In genomic region chr11:14041565-14041964, GRCh38 we compare ENCODE assay signal across 37 cellular contexts.
"Had no signal": no experiment of that assay in that cellular context is flagged by ENCODE, and none has a peak within 500 bp of the region (broad histone marks: within the 10 kb centered on the region; RNA-seq: fewer than 3 reads in every experiment).

No MANE protein-coding gene starts in this region.

- H3K27me3 ChIP-seq: adrenal gland, ascending aorta, cardiac muscle cell had no signal

- H3K27ac ChIP-seq: adrenal gland, ascending aorta, cardiac muscle cell, VCaP had no signal

- H3K4me1 Mint-ChIP-seq: activated B cell treated with CpG ODN at 0.5 μM for 24 hours; activated CD4-positive, alpha-beta T cell treated with anti-CD3 and anti-CD28 coated beads, Interleukin-2, amount 10 ng/mL, durations not matched to agents 24 days and 14 days; activated naive CD8-positive, alpha-beta T cell treated with anti-CD3 and anti-CD28 coated beads for 36 hours; activated T-helper 17 cell treated with anti-CD3 and anti-CD28 coated beads, Interleukin-2, amount 50 U/mL, for 72 hours; brain; central memory CD8-positive, alpha-beta T cell had no signal

- H3K4me1 ChIP-seq: adrenal gland had no signal

- DNase-seq: activated B cell treated with CpG ODN at 0.5 μM for 24 hours; activated CD4-positive, alpha-beta memory T cell treated with anti-CD3 and anti-CD28 coated beads for 36 hours; activated CD4-positive, alpha-beta T cell treated with anti-CD3 and anti-CD28 coated beads for 4 hours; activated CD4-positive, alpha-beta T cell treated with anti-CD3 and anti-CD28 coated beads, Interleukin-2, amount 10 ng/mL, durations not matched to agents 24 days and 14 days; activated CD4-positive, alpha-beta T cell treated with anti-CD3 and anti-CD28 coated beads, Interleukin-2, amount 50 U/mL, for 1 hour; activated CD4-positive, alpha-beta T cell treated with anti-CD3 and anti-CD28 coated beads, Interleukin-2, amount 50 U/mL, for 4 hours; activated CD4-positive, CD25-positive, alpha-beta regulatory T cell treated with anti-CD3 and anti-CD28 coated beads, Interleukin-2, amount 50 U/mL, for 72 hours; activated CD8-positive, alpha-beta memory T cell treated with anti-CD3 and anti-CD28 coated beads, Interleukin-2, amount 50 U/mL, for 4 hours; activated CD8-positive, alpha-beta T cell treated with anti-CD3 and anti-CD28 coated beads for 36 hours; activated effector memory CD4-positive, alpha-beta T cell treated with anti-CD3 and anti-CD28 coated beads, Interleukin-2, amount 50 U/mL, for 16 hours; activated gamma-delta T cell treated with Interleukin-2 at 50 U/mL for 16 hours; activated naive CD4-positive, alpha-beta T cell; activated naive CD4-positive, alpha-beta T cell treated with anti-CD3 and anti-CD28 coated beads for 36 hours; activated naive CD4-positive, alpha-beta T cell treated with anti-CD3 and anti-CD28 coated beads, Interleukin-2, amount 50 U/mL, for 16 hours; activated naive CD8-positive, alpha-beta T cell treated with anti-CD3 and anti-CD28 coated beads for 36 hours; activated T-cell treated with anti-CD3 and anti-CD28 coated beads for 4 hours; activated T-cell treated with anti-CD3 and anti-CD28 coated beads, Interleukin-2, amount 50 U/mL, for 1 hour; activated T-cell treated with anti-CD3 and anti-CD28 coated beads, Interleukin-2, amount 50 U/mL, for 4 hours; activated T-cell treated with anti-CD3 and anti-CD28 coated beads, Interleukin-2, amount 50 U/mL, for 72 hours; adrenal gland; amygdala; anterior cingulate cortex; caudate nucleus; cerebellar nuclear complex; T-helper 2 cell; T-helper 9 cell had no signal

- H3K4me3 Mint-ChIP-seq: activated B cell treated with CpG ODN at 0.5 μM for 24 hours; activated CD4-positive, alpha-beta memory T cell treated with anti-CD3 and anti-CD28 coated beads for 36 hours; activated CD4-positive, alpha-beta T cell treated with anti-CD3 and anti-CD28 coated beads, Interleukin-2, amount 10 ng/mL, durations not matched to agents 24 days and 14 days; activated CD8-positive, alpha-beta T cell treated with anti-CD3 and anti-CD28 coated beads for 36 hours; activated naive CD4-positive, alpha-beta T cell treated with anti-CD3 and anti-CD28 coated beads for 36 hours; activated naive CD8-positive, alpha-beta T cell treated with anti-CD3 and anti-CD28 coated beads for 36 hours; activated T-cell treated with anti-CD3 and anti-CD28 coated beads, Interleukin-2, amount 50 U/mL, for 4 hours; activated T-cell treated with anti-CD3 and anti-CD28 coated beads, Interleukin-2, amount 50 U/mL, for 72 hours; activated T-helper 1 cell treated with anti-CD3 and anti-CD28 coated beads, Interleukin-12 subunit alpha, Interleukin-12 subunit beta, Interleukin-2, Interleukin-4 antibody, amounts not matched to agents 30 ng/mL and 10 ng/mL and 1 ng/mL, durations not matched to agents 14 hours and 24 hours and 36 hours; activated T-helper 17 cell treated with anti-CD3 and anti-CD28 coated beads, Interleukin-2, amount 50 U/mL, for 72 hours; brain; central memory CD8-positive, alpha-beta T cell; T-helper 2 cell treated with Interferon-gamma antibody and Interleukin-4, amounts not matched to agents 5 μg/mL and 100 μg/mL, for 36 hours had no signal

- FAIRE-seq: bronchial epithelial cell, TTC549 had no signal

- H3K9me3 Mint-ChIP-seq: activated CD4-positive, alpha-beta memory T cell treated with anti-CD3 and anti-CD28 coated beads for 36 hours; activated naive CD4-positive, alpha-beta T cell treated with anti-CD3 and anti-CD28 coated beads for 36 hours; activated naive CD4-positive, alpha-beta T cell treated with anti-CD3 and anti-CD28 coated beads, Interleukin-2, amount 50 U/mL, for 72 hours; activated naive CD8-positive, alpha-beta T cell treated with anti-CD3 and anti-CD28 coated beads for 36 hours; activated T-cell treated with anti-CD3 and anti-CD28 coated beads, Interleukin-2, amount 50 U/mL, for 72 hours; activated T-helper 1 cell treated with anti-CD3 and anti-CD28 coated beads, Interleukin-12 subunit alpha, Interleukin-12 subunit beta, Interleukin-2, Interleukin-4 antibody, amounts not matched to agents 30 ng/mL and 10 ng/mL and 1 ng/mL, durations not matched to agents 14 hours and 24 hours and 36 hours; activated T-helper 17 cell treated with anti-CD3 and anti-CD28 coated beads, Interleukin-2, amount 50 U/mL, for 72 hours; central memory CD8-positive, alpha-beta T cell; T-helper 2 cell treated with Interferon-gamma antibody and Interleukin-4, amounts not matched to agents 5 μg/mL and 100 μg/mL, for 36 hours had no signal

- H3K36me3 Mint-ChIP-seq: activated naive CD4-positive, alpha-beta T cell treated with anti-CD3 and anti-CD28 coated beads, Interleukin-2, amount 50 U/mL, for 72 hours; activated naive CD8-positive, alpha-beta T cell treated with anti-CD3 and anti-CD28 coated beads for 36 hours; brain had no signal

- H3K27ac Mint-ChIP-seq: activated B cell treated with CpG ODN at 0.5 μM for 24 hours; activated CD4-positive, alpha-beta memory T cell treated with anti-CD3 and anti-CD28 coated beads for 36 hours; activated CD4-positive, alpha-beta T cell treated with anti-CD3 and anti-CD28 coated beads, Interleukin-2, amount 10 ng/mL, durations not matched to agents 24 days and 14 days; activated CD8-positive, alpha-beta T cell treated with anti-CD3 and anti-CD28 coated beads for 36 hours; activated naive CD4-positive, alpha-beta T cell treated with anti-CD3 and anti-CD28 coated beads for 36 hours; activated naive CD4-positive, alpha-beta T cell treated with anti-CD3 and anti-CD28 coated beads, Interleukin-2, amount 50 U/mL, for 72 hours; activated naive CD8-positive, alpha-beta T cell treated with anti-CD3 and anti-CD28 coated beads for 36 hours; activated T-cell treated with anti-CD3 and anti-CD28 coated beads, Interleukin-2, amount 50 U/mL, for 72 hours; activated T-helper 1 cell treated with anti-CD3 and anti-CD28 coated beads, Interleukin-12 subunit alpha, Interleukin-12 subunit beta, Interleukin-2, Interleukin-4 antibody, amounts not matched to agents 30 ng/mL and 10 ng/mL and 1 ng/mL, durations not matched to agents 14 hours and 24 hours and 36 hours; activated T-helper 17 cell treated with anti-CD3 and anti-CD28 coated beads, Interleukin-2, amount 50 U/mL, for 72 hours; brain; T-helper 2 cell treated with Interferon-gamma antibody and Interleukin-4, amounts not matched to agents 5 μg/mL and 100 μg/mL, for 36 hours had no signal

- ATAC-seq: activated CD8-positive, alpha-beta T cell treated with anti-CD3 and anti-CD28 coated beads for 36 hours; activated naive CD4-positive, alpha-beta T cell treated with anti-CD3 and anti-CD28 coated beads, Interleukin-2, amount 50 U/mL, for 72 hours; activated T-cell treated with anti-CD3 and anti-CD28 coated beads, Interleukin-2, amount 50 U/mL, for 4 hours; activated T-cell treated with anti-CD3 and anti-CD28 coated beads, Interleukin-2, amount 50 U/mL, for 72 hours; activated T-helper 17 cell treated with anti-CD3 and anti-CD28 coated beads, Interleukin-2, amount 50 U/mL, for 72 hours had no signal

- H3K27me3 Mint-ChIP-seq: activated CD8-positive, alpha-beta T cell treated with anti-CD3 and anti-CD28 coated beads for 36 hours; activated naive CD8-positive, alpha-beta T cell treated with anti-CD3 and anti-CD28 coated beads for 36 hours had no signal

- H3K9me3 ChIP-seq: adrenal gland, ascending aorta had no signal

- H3K4me3 ChIP-seq: adrenal gland, ascending aorta, cardiac muscle cell had no signal

- H3K36me3 ChIP-seq: adrenal gland, ascending aorta, cardiac muscle cell had no signal
